In genomic region chr11:46594383-46594718, GRCh38 we compare ENCODE assay signal across 8 cellular contexts. TPM values are rescaled to one million over a fixed set of nuclear protein-coding genes. Genes with fewer than 3 reads are reported as not detected.
DNase-seq lines count a peak whose midpoint lies in the region; TF ChIP-seq lines count a peak whose summit lies in the region.

No MANE protein-coding gene starts in this region.

- H3K4me1 ChIP-seq in ascending aorta (peaks cover 3 to 35% of the 10 kb centered on the region in 2 donors), liver (ENCODE audit: control insufficient read depth in 4 of 4, insufficient read depth in 4 of 4, low read length in 3 of 4) (peaks cover 6 to 40% (median 23%) of the 10 kb centered on the region in 4 donors), thymus (ENCODE audit: control insufficient read depth, insufficient read depth, low read length) (peaks cover 13% of the 10 kb centered on the region)

- 24% methylated on average over 3 of the region's 3 CpGs for WGBS in liver
- WGBS in thymus = 69% methylated on average over 3 of the region's 3 CpGs

- H3K9me3 ChIP-seq in ascending aorta (no peaks in the 10 kb centered on the region), liver (ENCODE audit: control insufficient read depth in 4 of 4, low read length in 3 of 4) (no peaks in the 10 kb centered on the region), thymus (ENCODE audit: control insufficient read depth) (no peaks in the 10 kb centered on the region)

- H3K27me3 ChIP-seq in ascending aorta (no peaks in the 10 kb centered on the region), liver (ENCODE audit: control insufficient read depth in 4 of 4, insufficient read depth in 4 of 4, low read length in 3 of 4) (no peaks in the 10 kb centered on the region), thymus (ENCODE audit: control insufficient read depth, insufficient read depth) (no peaks in the 10 kb centered on the region)

- H3K4me1 Mint-ChIP-seq in activated T-cell treated with anti-CD3 and anti-CD28 coated beads, Interleukin-2, amount 50 U/mL, for 24 hours (ENCODE audit: low read depth) = peaks cover 42% of the 10 kb centered on the region

- no peaks in the 10 kb centered on the region for H3K27me3 Mint-ChIP-seq in activated T-cell treated with anti-CD3 and anti-CD28 coated beads, Interleukin-2, amount 50 U/mL, for 24 hours

- TF ChIP-seq CTCF in ascending aorta (IDR thresholded peaks at IDR 0.05) (no peak), liver (IDR thresholded peaks at IDR 0.05; ENCODE audit: low read depth, low read length, missing input control) (no peak)

- no peak for DNase-seq in activated T-cell treated with anti-CD3 and anti-CD28 coated beads, Interleukin-2, amount 50 U/mL, for 24 hours
- DNase-seq in activated T-cell treated with anti-CD3 and anti-CD28 coated beads, Interleukin-2, amount 50 U/mL, for 1 hour = no peak
- DNase-seq in ascending aorta (ENCODE audit: low spot score in 2 of 2) (no peak), NCI-H187 (lab: John Stamatoyannopoulos, UW) (no peak), SHP77 treated with DMSO at 0.1 percent for 48 hours (lab: John Stamatoyannopoulos, UW) (no peak), posterior cingulate gyrus (no peak)

- H3K9me3 Mint-ChIP-seq in activated T-cell treated with anti-CD3 and anti-CD28 coated beads, Interleukin-2, amount 50 U/mL, for 24 hours = no peaks in the 10 kb centered on the region

- H3K9ac ChIP-seq in liver (ENCODE audit: low read depth in 1 of 2, low read length in 2 of 2) = peak overlapping the region; percentile 7 to 70

- peak overlapping the region; percentile 95 for H3K27ac Mint-ChIP-seq in activated T-cell treated with anti-CD3 and anti-CD28 coated beads, Interleukin-2, amount 50 U/mL, for 24 hours

- intact Hi-C loops in ascending aorta (cut with DNase I) = loop anchor here (1.0 to 5.0 kb wide), 2 partner anchors 23 to 42 kb away; partner anchors contain the start of genes ATG13 and HARBI1
- intact Hi-C loops in posterior cingulate gyrus (cut with DNase I) = loop anchor here (1.0 to 10.0 kb wide), 2 partner anchors 23 to 50 kb away; partner anchors contain the start of genes ATG13 and HARBI1

- peak overlapping the region; percentile 75 to 83 for H3K27ac ChIP-seq in ascending aorta
- peak overlapping the region; percentile 43 to 53 for H3K27ac ChIP-seq in liver (ENCODE audit: low read depth in 1 of 2, low read length in 2 of 2)
- H3K27ac ChIP-seq in thymus (ENCODE audit: low read depth) = no peak overlapping the region

- H3K4me3 ChIP-seq in ascending aorta (peak overlapping the region; percentile 85 to 99), liver (ENCODE audit: low read depth in 1 of 3, low read length in 3 of 3) (peak overlapping the region; percentile 84 to 96 (median 90)), thymus (ENCODE audit: low read length) (peak overlapping the region; percentile 99)

- TF ChIP-seq RAD21 in liver (IDR thresholded peaks at IDR 0.05) = no peak

- H3K36me3 ChIP-seq in ascending aorta (no peaks in the 10 kb centered on the region), liver (ENCODE audit: control insufficient read depth in 4 of 4, insufficient read depth in 3 of 4, low read depth in 1 of 4, low read length in 3 of 4) (no peaks in the 10 kb centered on the region), thymus (ENCODE audit: control insufficient read depth, insufficient read depth) (no peaks in the 10 kb centered on the region)

- peaks cover 23% of the 10 kb centered on the region for H3K36me3 Mint-ChIP-seq in activated T-cell treated with anti-CD3 and anti-CD28 coated beads, Interleukin-2, amount 50 U/mL, for 24 hours (ENCODE audit: low read depth)

- peak overlapping the region; percentile 99 for H3K4me3 Mint-ChIP-seq in activated T-cell treated with anti-CD3 and anti-CD28 coated beads, Interleukin-2, amount 50 U/mL, for 24 hours

TF ChIP-seq in liver, 16 proteins besides CTCF, POLR2A, EP300 and RAD21:
- no peak for TF ChIP-seq FOXA2 (IDR thresholded peaks at IDR 0.05)
- TF ChIP-seq RXRA (IDR thresholded peaks at IDR 0.05) = no peak
- no peak for TF ChIP-seq ZBTB33 (IDR thresholded peaks at IDR 0.05)
- no peak for TF ChIP-seq REST (IDR thresholded peaks at IDR 0.05)

RNA-seq across cellular contexts. Expression of gene AMBRA1, which starts 0.5 kb away (rescaled TPM):
- total RNA-seq in ascending aorta (12.1 TPM), liver (10 to 100 TPM; 19.9 to 25.7 TPM)
- polyA plus RNA-seq in liver (10 to 100 TPM in 1 of 2 donors, 1 to 10 TPM in 1; 3.7 to 10.2 TPM), thymus (8.7 TPM)

RNA-seq across cellular contexts. Expression of gene HARBI1, which starts 22.7 kb away (rescaled TPM):
- total RNA-seq in ascending aorta = not detected
- 1 to 10 TPM; 3.8 to 5.9 TPM for total RNA-seq in liver
- polyA plus RNA-seq in liver = 1 to 10 TPM; 2.5 to 2.8 TPM
- polyA plus RNA-seq in thymus = 3.6 TPM

RNA-seq across cellular contexts. Expression of gene ATG13, which starts 23.0 kb away (rescaled TPM):
- total RNA-seq in ascending aorta (208 TPM), liver (10 to 100 TPM; 44.6 to 49.9 TPM)
- polyA plus RNA-seq in liver (10 to 100 TPM; 36.3 to 37.7 TPM), thymus (32.0 TPM)
